ENCODE assay signal across 15 cellular contexts in genomic region chr22:26086359-26086758, GRCh38.
A peak's percentile ranks its signal among the peaks of the same experiment; 100 is the strongest.
DNase-seq lines count a peak whose midpoint lies in the region; ATAC-seq and TF ChIP-seq lines count a peak whose summit lies in the region.
"Had no signal": no experiment of that assay in that cellular context is flagged by ENCODE, and none has a peak within 500 bp of the region (broad histone marks: within the 10 kb centered on the region; RNA-seq: fewer than 3 reads in every experiment).

No MANE protein-coding gene starts in this region.

- H4K20me1 ChIP-seq in H9 (ENCODE audit: control insufficient read depth, insufficient read depth, insufficient read length) = no peaks in the 10 kb centered on the region

- H3K4me2 ChIP-seq in H9 (ENCODE audit: insufficient read depth, insufficient read length, low read length) = no peak overlapping the region

- H3K79me1 ChIP-seq in H9 (ENCODE audit: insufficient read depth, low read depth, low read length, poor library complexity, severe bottlenecking) = no peaks in the 10 kb centered on the region

- no peak overlapping the region for H3K4ac ChIP-seq in H9 (ENCODE audit: low read depth, low read length)

- peaks cover 11% of the 10 kb centered on the region; the same call in 1 of the 2 replicates for H3K27me3 Mint-ChIP-seq in H9 (ENCODE audit: low read depth)

- H4K5ac ChIP-seq in H9 (ENCODE audit: insufficient read length, low read depth, low read length) = no peak overlapping the region

- no peak for TF ChIP-seq POLR2A in prostate gland (IDR thresholded peaks at IDR 0.05)

- no peak overlapping the region for H2BK20ac ChIP-seq in H9 (ENCODE audit: low read depth, low read length, poor library complexity, severe bottlenecking)

- H3K36me3 ChIP-seq in prostate gland = no peaks in the 10 kb centered on the region
- H3K36me3 ChIP-seq: spleen, suprapubic skin had no signal

- H4K8ac ChIP-seq in H9 (replicated peaks; ENCODE audit: insufficient read length, low read depth, low read length) = no peak overlapping the region

- H3K9me3 ChIP-seq in H9 (ENCODE audit: control insufficient read depth, low read depth, low read length) (no peaks in the 10 kb centered on the region), prostate gland (no peaks in the 10 kb centered on the region)
- H3K9me3 ChIP-seq: spleen, suprapubic skin had no signal

- no peaks in the 10 kb centered on the region for H3K79me2 ChIP-seq in H9 (ENCODE audit: insufficient read depth, low read length)

- no peak overlapping the region for H2AFZ ChIP-seq in H9 (ENCODE audit: low read length)

- ATAC-seq in HG02973 (IDR thresholded peaks at IDR 0.05; ENCODE audit: unreplicated experiment) = no peak
- ATAC-seq in GM21526 (IDR thresholded peaks at IDR 0.05; ENCODE audit: low FRiP score, unreplicated experiment) = no peak
- ATAC-seq: activated T-helper 17 cell treated with anti-CD3 and anti-CD28 coated beads, Interleukin-2, amount 50 U/mL, for 72 hours had no signal

- H3K4me1 ChIP-seq in H9 (ENCODE audit: insufficient read depth, low read length) (no peaks in the 10 kb centered on the region), prostate gland (replicated peaks) (no peaks in the 10 kb centered on the region)
- H3K4me1 ChIP-seq: spleen, suprapubic skin had no signal

- in situ Hi-C loops in SK-MEL-5 (cut with HindIII; ENCODE audit: low pct_unique_long_range_greater_than_20kb, low sequenced_read_pairs) = no loop called here

- H3K4me3 ChIP-seq in prostate gland = no peak overlapping the region
- H3K4me3 ChIP-seq: spleen, suprapubic skin had no signal

- WGBS in H9 (ENCODE audit: extremely low coverage, insufficient read length, low lambda C conversion rate) = no CpG with 5 or more reads among the region's 1 CpG
- 10% methylated on average over 1 of the region's 1 CpG for WGBS in prostate gland

- H4K91ac ChIP-seq in H9 (ENCODE audit: insufficient read length, low read depth, low read length) = no peak overlapping the region

- H3K27me3 ChIP-seq in H9 (ENCODE audit: insufficient read depth, low read length) = no peaks in the 10 kb centered on the region; the same call in 1 of the 2 replicates
- peaks cover 7% of the 10 kb centered on the region for H3K27me3 ChIP-seq in prostate gland (replicated peaks; ENCODE audit: insufficient read depth)

- no peak overlapping the region for H3K27ac Mint-ChIP-seq in H9
- H3K27ac Mint-ChIP-seq: activated T-helper 17 cell treated with anti-CD3 and anti-CD28 coated beads, Interleukin-2, amount 50 U/mL, for 72 hours; T-helper 2 cell treated with Interferon-gamma antibody and Interleukin-4, amounts not matched to agents 5 μg/mL and 100 μg/mL, for 36 hours had no signal

- H3K9ac ChIP-seq in H9 (ENCODE audit: extremely low read depth, insufficient read length, low read length) = no peak overlapping the region

- H3K56ac ChIP-seq in H9 (ENCODE audit: insufficient read length, low read depth, low read length) = no peak overlapping the region

- no peaks in the 10 kb centered on the region for H3K23me2 ChIP-seq in H9 (ENCODE audit: insufficient read length, low read depth, low read length, poor library complexity, severe bottlenecking)

- H3K4me3 Mint-ChIP-seq in H9 = no peak overlapping the region
- H3K4me3 Mint-ChIP-seq: activated T-helper 17 cell treated with anti-CD3 and anti-CD28 coated beads, Interleukin-2, amount 50 U/mL, for 72 hours; T-helper 2 cell treated with Interferon-gamma antibody and Interleukin-4, amounts not matched to agents 5 μg/mL and 100 μg/mL, for 36 hours had no signal

- H3K27ac ChIP-seq in H9 (ENCODE audit: insufficient read length, low read depth, low read length) (no peak overlapping the region), prostate gland (no peak overlapping the region)
- H3K27ac ChIP-seq: spleen, suprapubic skin had no signal

- no peak overlapping the region for H3K18ac ChIP-seq in H9 (ENCODE audit: insufficient read length, low read depth, low read length)

- no peaks in the 10 kb centered on the region for H3K36me3 Mint-ChIP-seq in H9 (ENCODE audit: insufficient read depth in 1 of 3, low read depth in 3 of 3)

- H3K9me3 Mint-ChIP-seq in H9 = no peaks in the 10 kb centered on the region
- H3K9me3 Mint-ChIP-seq: activated T-helper 17 cell treated with anti-CD3 and anti-CD28 coated beads, Interleukin-2, amount 50 U/mL, for 72 hours; T-helper 2 cell treated with Interferon-gamma antibody and Interleukin-4, amounts not matched to agents 5 μg/mL and 100 μg/mL, for 36 hours had no signal

- no peak overlapping the region for H2BK15ac ChIP-seq in H9 (ENCODE audit: low read depth, low read length)

- H3K14ac ChIP-seq in H9 (ENCODE audit: insufficient read depth, low read length) = no peak overlapping the region

- no peak overlapping the region for H3K23ac ChIP-seq in H9 (ENCODE audit: insufficient read length, low read depth, low read length)

- DNase-seq in H9 (no peak), NCI-H1436 treated with DMSO at 0.1 percent for 48 hours (lab: John Stamatoyannopoulos, UW) (peak; percentile 30), SK-MEL-5 (ENCODE audit: low read depth, low spot score) (peak; percentile 28), myocyte (ENCODE audit: low read depth) (peak; percentile 10), OCI-M2 (lab: John Stamatoyannopoulos, UW; ENCODE audit: unreplicated experiment) (no peak), prostate gland (ENCODE audit: low spot score) (no peak)
- DNase-seq: amygdala, cortex of kidney, NCI-H226, spleen had no signal

- TF ChIP-seq CTCF in H9 (conservative IDR thresholded peaks at IDR 0.05) (peak; percentile 34; the same call in 1 of the 3 replicates), prostate gland (IDR thresholded peaks at IDR 0.05) (no peak)

- no peak overlapping the region for H2BK120ac ChIP-seq in H9 (ENCODE audit: low read depth, low read length, poor library complexity, severe bottlenecking)

- no peak overlapping the region for H2BK5ac ChIP-seq in H9 (ENCODE audit: insufficient read length, low read length)

- intact Hi-C loops in prostate gland (cut with DNase I) = no loop called here

- H2BK12ac ChIP-seq in H9 (ENCODE audit: insufficient read length, low read depth, low read length) = no peak overlapping the region

- no peak overlapping the region for H2AK5ac ChIP-seq in H9 (ENCODE audit: insufficient read length, low read length)

- no peak overlapping the region for H3T11ph ChIP-seq in H9 (ENCODE audit: low read length)

- H3K4me1 Mint-ChIP-seq in H9 = no peaks in the 10 kb centered on the region
- H3K4me1 Mint-ChIP-seq: activated T-helper 17 cell treated with anti-CD3 and anti-CD28 coated beads, Interleukin-2, amount 50 U/mL, for 72 hours had no signal

Comparison
In these comparisons a context has a peak if more than half of its experiments do, and no peak if none do; other contexts are left out.
1. DNase-seq: peak in NCI-H1436 treated with DMSO at 0.1 percent for 48 hours (single experiment), SK-MEL-5 (single experiment) and myocyte (single experiment); none in H9 (single experiment), OCI-M2 (single experiment) and prostate gland (single experiment).